In genomic region chr21:27649323-27649722, GRCh38 we compare ENCODE assay signal across 15 cellular contexts.
DNase-seq lines count a peak whose midpoint lies in the region; ATAC-seq, FAIRE-seq and TF ChIP-seq lines count a peak whose summit lies in the region.
"Had no signal": no experiment of that assay in that cellular context is flagged by ENCODE, and none has a peak within 500 bp of the region (broad histone marks: within the 10 kb centered on the region; RNA-seq: fewer than 3 reads in every experiment).

No MANE protein-coding gene starts in this region.

- peaks cover 53% of the 10 kb centered on the region for H3K4me1 ChIP-seq in keratinocyte (ENCODE audit: control insufficient read depth, extremely low read depth, insufficient read depth, low read length)

- CTCF ChIA-PET in AG04450 (lab: Charles Lee) = no interaction called here

- H3K9me3 ChIP-seq in AG04450 (ENCODE audit: control insufficient read depth, insufficient read depth, low read length) = no peaks in the 10 kb centered on the region
- H3K9me3 ChIP-seq in keratinocyte (ENCODE audit: control insufficient read depth, low read depth, low read length) = no peaks in the 10 kb centered on the region

- no peaks in the 10 kb centered on the region for H3K27me3 ChIP-seq in AG04450 (ENCODE audit: control insufficient read depth, insufficient read depth, low read length)
- no peaks in the 10 kb centered on the region for H3K27me3 ChIP-seq in keratinocyte (ENCODE audit: control insufficient read depth, extremely low read depth, insufficient read depth, low read length)

- H2AFZ ChIP-seq in keratinocyte (ENCODE audit: control insufficient read depth, low read length) = no peak overlapping the region

- peak overlapping the region; percentile 29 for H3K4me2 ChIP-seq in keratinocyte (ENCODE audit: control insufficient read depth, extremely low read depth, insufficient read depth, low read depth, low read length)

- H3K9me1 ChIP-seq in keratinocyte (ENCODE audit: control insufficient read depth, extremely low read depth, insufficient read depth, low read length) = no peaks in the 10 kb centered on the region

- H3K36me3 ChIP-seq in keratinocyte (ENCODE audit: control insufficient read depth in 2 of 2, extremely low read depth in 1 of 2, insufficient read depth in 2 of 2, low read length in 2 of 2) = no peaks in the 10 kb centered on the region

- TF ChIP-seq CTCF in AG04450 (IDR thresholded peaks at IDR 0.05; ENCODE audit: low read depth, low read length) (no peak), cardiac fibroblast (IDR thresholded peaks at IDR 0.05; ENCODE audit: low read depth, low read length) (no peak), keratinocyte (optimal IDR thresholded peaks at IDR 0.05 in 1 of 3, IDR thresholded peaks at IDR 0.05 in 1 of 3, conservative IDR thresholded peaks at IDR 0.05 in 1 of 3; ENCODE audit: extremely low read depth in 1 of 3, insufficient read depth in 2 of 3, low read length in 3 of 3) (no peak)

- FAIRE-seq in HTR-8/SVneo (lab: Jason Lieb, UNC) (no peak), keratinocyte (lab: Jason Lieb, UNC) (peak; percentile 87)
- FAIRE-seq: frontal cortex, G401.6 had no signal

- H3K9ac ChIP-seq in keratinocyte (ENCODE audit: control insufficient read depth, extremely low read depth, insufficient read depth, low read length) = peak overlapping the region; percentile 52

- POLR2A ChIA-PET in AG04450 (lab: Yijun Ruan, JAX) = interaction anchor here (0.6 kb wide), 1 partner anchor 842 kb away, joined by 4 read pairs; no protein-coding TSS in a partner anchor

- DNase-seq in AG04450 (ENCODE audit: low read depth, low spot score) (peak; percentile 61), HTR-8/SVneo (ENCODE audit: insufficient read length, low spot score) (peak; percentile 7), cardiac fibroblast (ENCODE audit: low read depth in 2 of 2) (peak; percentile 81 to 97), keratinocyte (ENCODE audit: low read depth, low spot score) (peak; percentile 79), NCI-H748 (lab: John Stamatoyannopoulos, UW; ENCODE audit: unreplicated experiment) (no peak), CD1c-positive myeloid dendritic cell (ENCODE audit: extremely low spot score) (no peak)
- DNase-seq: activated CD4-positive, alpha-beta T cell treated with anti-CD3 and anti-CD28 coated beads, Interleukin-2, amount 10 ng/mL, durations not matched to agents 24 days and 14 days; activated T-cell treated with anti-CD3 and anti-CD28 coated beads, Interleukin-2, amount 50 U/mL, for 72 hours; AML-193; caudate nucleus; left colon had no signal

- H3K4me3 ChIP-seq in AG04450 (ENCODE audit: low read depth, low read length) (no peak overlapping the region), cardiac fibroblast (replicated peaks in 1 of 2; ENCODE audit: low read depth in 2 of 2, low read length in 2 of 2) (no peak overlapping the region), keratinocyte (ENCODE audit: control insufficient read depth in 2 of 3, extremely low read depth in 1 of 3, insufficient read depth in 2 of 3, low read depth in 1 of 3, low read length in 3 of 3) (no peak overlapping the region)

- no peak for TF ChIP-seq POLR2A in GM18505 (IDR thresholded peaks at IDR 0.05; ENCODE audit: borderline replicate concordance, extremely low read depth, insufficient read depth, insufficient read length)

- ATAC-seq in GM18505 (IDR thresholded peaks at IDR 0.05; ENCODE audit: unreplicated experiment) (no peak), HG03469 (IDR thresholded peaks at IDR 0.05; ENCODE audit: unreplicated experiment) (no peak)
- ATAC-seq: activated T-cell treated with anti-CD3 and anti-CD28 coated beads, Interleukin-2, amount 50 U/mL, for 72 hours; left colon had no signal

- H4K20me1 ChIP-seq in keratinocyte (ENCODE audit: control insufficient read depth, extremely low read depth, insufficient read depth, low read length) = no peaks in the 10 kb centered on the region

- H3K79me2 ChIP-seq in keratinocyte (ENCODE audit: control insufficient read depth, insufficient read depth, low read length) = no peaks in the 10 kb centered on the region

- H3K27ac ChIP-seq in AG04450 (ENCODE audit: low read depth, low read length) = no peak overlapping the region
- H3K27ac ChIP-seq in keratinocyte (ENCODE audit: control insufficient read depth, insufficient read depth, low read length) = peak overlapping the region; percentile 85

- dilution Hi-C loops in keratinocyte (cut with MboI; ENCODE audit: extremely low pct_ligation_motif_present, low sequenced_read_pairs) = no loop called here

Comparison
In these comparisons a context has a peak if more than half of its experiments do, and no peak if none do; other contexts are left out.
1. DNase-seq: peak in AG04450 (single experiment), HTR-8/SVneo (single experiment), cardiac fibroblast (2 of 2) and keratinocyte (single experiment); none in NCI-H748 (single experiment) and CD1c-positive myeloid dendritic cell (single experiment).